In the genomic region with DNA sequence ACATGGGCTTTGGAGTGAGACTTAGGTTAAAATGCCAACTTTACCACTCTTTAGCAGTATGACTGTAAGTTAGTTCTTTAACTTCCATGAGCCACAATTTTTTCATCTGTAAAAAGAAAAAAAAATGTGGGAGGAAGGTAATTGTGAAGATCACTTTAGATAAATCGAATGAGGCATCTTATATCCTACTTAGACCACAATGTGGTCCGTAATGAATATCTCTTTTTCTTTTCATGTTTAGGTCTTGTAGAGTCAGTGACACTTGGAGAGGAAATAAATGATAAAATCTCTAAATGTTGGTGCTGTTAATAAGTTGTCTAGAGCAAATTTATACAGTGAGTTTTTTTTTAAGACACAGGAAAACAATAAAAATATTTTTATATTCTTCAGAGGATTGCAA, we compare ENCODE assay signal across 31 cellular contexts. TPM values are rescaled to one million over a fixed set of nuclear protein-coding genes. Genes with fewer than 3 reads are reported as not detected.
"Had no signal": no experiment of that assay in that cellular context is flagged by ENCODE, and none has a peak within 500 bp of the region (broad histone marks: within the 10 kb centered on the region; RNA-seq: fewer than 3 reads in every experiment).

No MANE protein-coding gene starts in this region.

- H3K36me3 Mint-ChIP-seq: memory B cell; naive B cell; natural killer cell treated with Interleukin-12 subunit alpha and Interleukin-12 subunit beta and Interleukin-15 and Interleukin-18, amount 100 ng/mL, for 72 hours had no signal

- H3K4me1 Mint-ChIP-seq: memory B cell, naive B cell, neural crest cell had no signal

- H3K27ac Mint-ChIP-seq: dendritic cell treated with granulocyte-macrophage colony-stimulating factor and Interleukin-4, amounts not matched to agents 40 ng/mL and 50 ng/mL, for 4 days; endodermal cell; memory B cell; naive B cell; natural killer cell treated with Interleukin-12 subunit alpha and Interleukin-12 subunit beta and Interleukin-15 and Interleukin-18, amount 100 ng/mL, for 72 hours had no signal

- H2AFZ ChIP-seq: hepatocyte, parathyroid adenoma had no signal

- H3K9me3 Mint-ChIP-seq: dendritic cell treated with granulocyte-macrophage colony-stimulating factor and Interleukin-4, amounts not matched to agents 40 ng/mL and 50 ng/mL, for 4 days; neural crest cell had no signal

- H3K36me3 ChIP-seq: colonic mucosa, esophagus muscularis mucosa, gastroesophageal sphincter, heart left ventricle, neutrophil, prostate gland, spleen, suprapubic skin, transverse colon, upper lobe of right lung, uterus had no signal

- ATAC-seq: foreskin keratinocyte; gastroesophageal sphincter; heart left ventricle; left lobe of liver; natural killer cell treated with Interleukin-12 subunit alpha and Interleukin-12 subunit beta and Interleukin-15 and Interleukin-18, amount 100 ng/mL, for 72 hours; right cardiac atrium; stimulated activated naive CD8-positive, alpha-beta T cell treated with anti-CD3 and anti-CD28 coated beads, Interleukin-15, amount 100 ng/mL, for 72 hours; upper lobe of right lung had no signal

- DNase-seq: colonic mucosa; effector CD8-positive, alpha-beta T cell; endodermal cell; foreskin keratinocyte; heart left ventricle; kidney; naive B cell; right cardiac atrium; spleen; stimulated activated CD4-positive, alpha-beta T cell treated with anti-CD3 and anti-CD28 coated beads, Interleukin-4, amount 100 ng/mL, for 4 hours; stimulated activated naive CD4-positive, alpha-beta T cell; stimulated activated naive CD8-positive, alpha-beta T cell treated with anti-CD3 and anti-CD28 coated beads, Interleukin-15, amount 100 ng/mL, for 72 hours; transverse colon; upper lobe of right lung; uterus had no signal

- H3K27me3 ChIP-seq: colonic mucosa, esophagus muscularis mucosa, foreskin keratinocyte, gastroesophageal sphincter, heart left ventricle, neutrophil, spleen, suprapubic skin, transverse colon, upper lobe of right lung, uterus had no signal

- H3K27ac ChIP-seq: colonic mucosa, esophagus muscularis mucosa, foreskin keratinocyte, gastroesophageal sphincter, heart left ventricle, hepatocyte, neutrophil, parathyroid adenoma, prostate gland, skin epidermis, spleen, suprapubic skin, transverse colon, upper lobe of right lung, uterus had no signal

- H3K4me2 ChIP-seq: hepatocyte had no signal

- H3K4me1 ChIP-seq: colonic mucosa, esophagus muscularis mucosa, foreskin keratinocyte, gastroesophageal sphincter, parathyroid adenoma, prostate gland, spleen, suprapubic skin, transverse colon, upper lobe of right lung, uterus had no signal

- H3K79me2 ChIP-seq: hepatocyte, parathyroid adenoma had no signal

- H3K4me3 Mint-ChIP-seq: dendritic cell treated with granulocyte-macrophage colony-stimulating factor and Interleukin-4, amounts not matched to agents 40 ng/mL and 50 ng/mL, for 4 days; endodermal cell; memory B cell; naive B cell; natural killer cell treated with Interleukin-12 subunit alpha and Interleukin-12 subunit beta and Interleukin-15 and Interleukin-18, amount 100 ng/mL, for 72 hours; neural crest cell had no signal

- H3K4me3 ChIP-seq: colonic mucosa, esophagus muscularis mucosa, gastroesophageal sphincter, heart left ventricle, hepatocyte, lung, prostate gland, skin epidermis, spleen, suprapubic skin, transverse colon, upper lobe of right lung, uterus had no signal

- H3K9me3 ChIP-seq: colonic mucosa, esophagus muscularis mucosa, gastroesophageal sphincter, heart left ventricle, neutrophil, prostate gland, suprapubic skin, transverse colon, upper lobe of right lung, uterus had no signal

RNA-seq across cellular contexts. Expression of a gene that starts 34.3 kb away (rescaled TPM):
- total RNA-seq: epithelial cell of proximal tubule, fibroblast of lung, foreskin keratinocyte, left lobe of liver had no signal
